In genomic region chr17:82283208-82283749, GRCh38 we compare ENCODE assay signal across 8 cellular contexts. TPM values are rescaled to one million over a fixed set of nuclear protein-coding genes. Genes with fewer than 3 reads are reported as not detected.
DNase-seq lines count a peak whose midpoint lies in the region; ATAC-seq and TF ChIP-seq lines count a peak whose summit lies in the region.

No MANE protein-coding gene starts in this region.

- DNase-seq in ACHN (peak; percentile 92), HCEC 1CT (peak; percentile 95), fibroblast of the aortic adventitia (ENCODE audit: low read depth) (peak; percentile 49), SW 1271 (lab: John Stamatoyannopoulos, UW) (no peak), OCI-LY7 (ENCODE audit: low spot score) (no peak), KBM-7 (no peak)
- peak; percentile 65 for DNase-seq in T-helper 2 cell treated with Interferon-gamma antibody and Interleukin-4, amounts not matched to agents 5 μg/mL and 100 μg/mL, for 36 hours (ENCODE audit: low spot score)

- TF ChIP-seq CTCF in fibroblast of the aortic adventitia (IDR thresholded peaks at IDR 0.05; ENCODE audit: insufficient read depth, low read length) (no peak), OCI-LY7 (conservative IDR thresholded peaks at IDR 0.05; ENCODE audit: low read length) (no peak)

- intact Hi-C loops in OCI-LY7 (cut with micrococcal nuclease; ENCODE audit: unreplicated experiment): no loop called here

- no peaks in the 10 kb centered on the region for H3K9me3 ChIP-seq in OCI-LY7 (ENCODE audit: low read length)

- no peaks in the 10 kb centered on the region for H3K27me3 Mint-ChIP-seq in T-helper 2 cell treated with Interferon-gamma antibody and Interleukin-4, amounts not matched to agents 5 μg/mL and 100 μg/mL, for 36 hours (ENCODE audit: low read depth)

- H3K79me2 ChIP-seq in OCI-LY7 (ENCODE audit: insufficient read depth, low read depth, low read length): no peaks in the 10 kb centered on the region

- H3K9me3 Mint-ChIP-seq in T-helper 2 cell treated with Interferon-gamma antibody and Interleukin-4, amounts not matched to agents 5 μg/mL and 100 μg/mL, for 36 hours: no peaks in the 10 kb centered on the region

- H3K27ac Mint-ChIP-seq in T-helper 2 cell treated with Interferon-gamma antibody and Interleukin-4, amounts not matched to agents 5 μg/mL and 100 μg/mL, for 36 hours: no peak overlapping the region

- H3K4me1 Mint-ChIP-seq in T-helper 2 cell treated with Interferon-gamma antibody and Interleukin-4, amounts not matched to agents 5 μg/mL and 100 μg/mL, for 36 hours (ENCODE audit: low read depth): peaks cover 14% of the 10 kb centered on the region

- H2AFZ ChIP-seq in OCI-LY7 (ENCODE audit: low read length): no peak overlapping the region

- H3K4me3 Mint-ChIP-seq in T-helper 2 cell treated with Interferon-gamma antibody and Interleukin-4, amounts not matched to agents 5 μg/mL and 100 μg/mL, for 36 hours: no peak overlapping the region

- H4K20me1 ChIP-seq in OCI-LY7 (ENCODE audit: insufficient read depth, low read length): no peaks in the 10 kb centered on the region

- peaks cover 6% of the 10 kb centered on the region for H3K4me1 ChIP-seq in OCI-LY7 (ENCODE audit: insufficient read depth, low read length, poor library complexity, severe bottlenecking)

- BruUV-seq in OCI-LY7 (replicated peaks; lab: Mats Ljungman, UMichigan): no TSS peak

- ATAC-seq in HG02885 (IDR thresholded peaks at IDR 0.05; ENCODE audit: poor library complexity, unreplicated experiment): no peak

- in situ Hi-C loops in ACHN (cut with HindIII; ENCODE audit: low pct_ligation_motif_present, low pct_unique_long_range_greater_than_20kb, low sequenced_read_pairs) (no loop called here), KBM-7 (cut with MboI; ENCODE audit: low pct_unique_long_range_greater_than_20kb, low sequenced_read_pairs) (no loop called here)

- H3K36me3 Mint-ChIP-seq in T-helper 2 cell treated with Interferon-gamma antibody and Interleukin-4, amounts not matched to agents 5 μg/mL and 100 μg/mL, for 36 hours (ENCODE audit: low read depth): no peaks in the 10 kb centered on the region

- CTCF ChIA-PET in OCI-LY7 (lab: Charles Lee; ENCODE audit: unreplicated experiment): no interaction called here

- no peak overlapping the region for H3K4me3 ChIP-seq in fibroblast of the aortic adventitia (ENCODE audit: low read depth, low read length)
- H3K4me3 ChIP-seq in OCI-LY7 (ENCODE audit: low read depth, low read length, poor library complexity, severe bottlenecking): no peak overlapping the region

- no peak overlapping the region for H3K4me2 ChIP-seq in OCI-LY7 (ENCODE audit: low read length)

- no peaks in the 10 kb centered on the region for H3K36me3 ChIP-seq in OCI-LY7 (ENCODE audit: insufficient read depth, low read length)

- POLR2A ChIA-PET in OCI-LY7 (lab: Charles Lee): interaction anchor here (1.1 kb wide), 1 partner anchor 9 kb away, joined by 4 read pairs; no protein-coding TSS in a partner anchor

- H3K9me2 ChIP-seq in OCI-LY7 (ENCODE audit: insufficient read depth, low read length): no peaks in the 10 kb centered on the region

- no peak overlapping the region for H3K27ac ChIP-seq in OCI-LY7 (ENCODE audit: low read depth, low read length, poor library complexity, severe bottlenecking)

RNA-seq across cellular contexts. Expression of gene CSNK1D, which starts 9.8 kb away (rescaled TPM):
- total RNA-seq in fibroblast of the aortic adventitia (ENCODE audit: low replicate concordance): 28.9 and 52.7 TPM in 2 replicates
- total RNA-seq in OCI-LY7 (2014; rRNA removed; shearing (Covaris generic)): 39.7 and 53.0 TPM in 2 replicates
- 170 and 181 TPM in 2 replicates for total RNA-seq in OCI-LY7 (2022)

RNA-seq across cellular contexts. Expression of gene CD7, which starts 34.1 kb away (rescaled TPM):
- total RNA-seq in fibroblast of the aortic adventitia (ENCODE audit: low replicate concordance) (not detected in 2 replicates), OCI-LY7 (2022) (not detected in 2 replicates)
- total RNA-seq in OCI-LY7 (2014; rRNA removed; shearing (Covaris generic)): not detected in 2 replicates

RNA-seq across cellular contexts. Expression of gene SECTM1, which starts 50.3 kb away (rescaled TPM):
- total RNA-seq in fibroblast of the aortic adventitia (ENCODE audit: low replicate concordance) (9.8 and 34.2 TPM in 2 replicates), OCI-LY7 (2022) (not detected in 2 replicates)
- not detected in 2 replicates for total RNA-seq in OCI-LY7 (2014; rRNA removed; shearing (Covaris generic))

RNA-seq across cellular contexts. Expression of gene SLC16A3, which starts 54.4 kb away (rescaled TPM):
- 13.0 and 44.6 TPM in 2 replicates for total RNA-seq in fibroblast of the aortic adventitia (ENCODE audit: low replicate concordance)
- 10.1 and 21.6 TPM in 2 replicates for total RNA-seq in OCI-LY7 (2014; rRNA removed; shearing (Covaris generic))
- total RNA-seq in OCI-LY7 (2022): 28.3 and 55.0 TPM in 2 replicates

Comparison
In these comparisons a context has a peak if more than half of its experiments do, and no peak if none do; other contexts are left out.
1. DNase-seq: peak in ACHN (single experiment), HCEC 1CT (single experiment), T-helper 2 cell treated with Interferon-gamma antibody and Interleukin-4, amounts not matched to agents 5 μg/mL and 100 μg/mL, for 36 hours (single experiment) and fibroblast of the aortic adventitia (single experiment); none in SW 1271 (0 of 2), OCI-LY7 (single experiment) and KBM-7 (single experiment).
2. RNA of gene SECTM1, which starts 50.3 kb away (total RNA-seq): 9.8 to 34.2 TPM in fibroblast of the aortic adventitia; not detected in OCI-LY7; every median in the first group is over 10 times any median in the second.